2 cellular contexts compared by ENCODE assay signal in genomic region chr10:12062754-12063482, GRCh38.
TF ChIP-seq lines count a peak whose summit lies in the region.

No MANE protein-coding gene starts in this region.

TF ChIP-seq in GM12891, 5 proteins besides CTCF, POLR2A, EP300 and RAD21 (continued from another document):
- TF ChIP-seq SPI1 (IDR thresholded peaks at IDR 0.05; ENCODE audit: low read depth, low read length): no peak

TF ChIP-seq in H1, 55 proteins besides CTCF, POLR2A, EP300 and RAD21:
- TF ChIP-seq RBBP5 (IDR thresholded peaks at IDR 0.05; ENCODE audit: borderline replicate concordance, low read depth, low read length) (no peak), MAFK (IDR thresholded peaks at IDR 0.05; ENCODE audit: low read depth, low read length) (no peak)
TF ChIP-seq in H1: peak in this region for 0.
